8 cellular contexts compared by ENCODE assay signal in genomic region chr12:47715393-47715876, GRCh38. TPM values are rescaled to one million over a fixed set of nuclear protein-coding genes. Genes with fewer than 3 reads are reported as not detected.
DNase-seq lines count a peak whose midpoint lies in the region; ATAC-seq, FAIRE-seq and TF ChIP-seq lines count a peak whose summit lies in the region.

No MANE protein-coding gene starts in this region.

- no peak for TF ChIP-seq POLR2A in ovary (IDR thresholded peaks at IDR 0.05)

- H3K4me2 ChIP-seq in MM.1S (ENCODE audit: low read depth, low read length): no peak overlapping the region

- H3K9me3 ChIP-seq in MM.1S (replicated peaks; ENCODE audit: insufficient read depth, low read length): no peaks in the 10 kb centered on the region
- no peaks in the 10 kb centered on the region for H3K9me3 ChIP-seq in ovary
- H3K9me3 ChIP-seq in tibial artery: no peaks in the 10 kb centered on the region

- no peaks in the 10 kb centered on the region for H3K79me2 ChIP-seq in MM.1S (ENCODE audit: low read length)

- TF ChIP-seq CTCF in D721Med (IDR thresholded peaks at IDR 0.05; ENCODE audit: insufficient read depth, missing control alignments) (peak; percentile 92), MM.1S (IDR thresholded peaks at IDR 0.05; ENCODE audit: low read length) (peak; percentile 72), ovary (IDR thresholded peaks at IDR 0.05) (peak; percentile 60 to 97 (median 89)), tibial artery (IDR thresholded peaks at IDR 0.05) (peak; percentile 72 to 93)

- intact Hi-C loops in ovary (cut with DNase I) (loop anchor here (5.0 to 10.0 kb wide), 4 partner anchors 42 to 122 kb away; partner anchors contain the start of gene RAPGEF3 (in 1 of the 4)), tibial artery (cut with DNase I; ENCODE audit: low total_unique reads) (loop anchor here (5.0 kb wide), 3 partner anchors 37 to 122 kb away; partner anchors contain the start of gene SLC48A1)

- H4K20me1 ChIP-seq in MM.1S (ENCODE audit: insufficient read depth, low read length): no peaks in the 10 kb centered on the region

- 0 to 6% (median 1%) methylated on average over 10 of the region's 10 CpGs for WGBS in ovary, 3 donors

- ATAC-seq in GM21737 (IDR thresholded peaks at IDR 0.05; ENCODE audit: unreplicated experiment): peak; percentile 70

- no peak overlapping the region for H2AFZ ChIP-seq in MM.1S (ENCODE audit: low read length)

- H3K4me1 ChIP-seq in MM.1S (ENCODE audit: low read length) (peaks cover 11% of the 10 kb centered on the region), ovary (ENCODE audit: insufficient read depth) (peaks cover 39% of the 10 kb centered on the region), tibial artery (peaks cover 5 to 39% (median 33%) of the 10 kb centered on the region in 4 donors)

- peak; percentile 68 for DNase-seq in D721Med (ENCODE audit: insufficient read length, low spot score)
- peak; percentile 84 for DNase-seq in MM.1S
- peak; percentile 38 for DNase-seq in SIG-M5 (lab: John Stamatoyannopoulos, UW)
- DNase-seq in activated effector memory CD4-positive, alpha-beta T cell treated with anti-CD3 and anti-CD28 coated beads, Interleukin-2, amount 50 U/mL, for 16 hours: peak; percentile 91
- peak; percentile 80 for DNase-seq in germinal center (ENCODE audit: low spot score)
- peak; percentile 81 to 92 (median 83) for DNase-seq in ovary
- peak; percentile 66 to 87 for DNase-seq in tibial artery

- TF ChIP-seq EP300 in ovary (IDR thresholded peaks at IDR 0.05): no peak

- no peaks in the 10 kb centered on the region for H3K27me3 ChIP-seq in MM.1S (replicated peaks; ENCODE audit: insufficient read depth, low read length)
- H3K27me3 ChIP-seq in ovary: no peaks in the 10 kb centered on the region
- no peaks in the 10 kb centered on the region for H3K27me3 ChIP-seq in tibial artery

- no peak for FAIRE-seq in D721Med (lab: Jason Lieb, UNC)

- H3K27ac ChIP-seq in MM.1S (ENCODE audit: low read length): no peak overlapping the region
- peak overlapping the region; percentile 60 to 84 for H3K27ac ChIP-seq in ovary
- H3K27ac ChIP-seq in tibial artery: peak overlapping the region; percentile 79 to 93

- H3K36me3 ChIP-seq in MM.1S (replicated peaks; ENCODE audit: insufficient read depth, low read length): no peaks in the 10 kb centered on the region
- H3K36me3 ChIP-seq in ovary: no peaks in the 10 kb centered on the region
- no peaks in the 10 kb centered on the region for H3K36me3 ChIP-seq in tibial artery

- H3F3A ChIP-seq in MM.1S (ENCODE audit: insufficient read depth, low read length): no peaks in the 10 kb centered on the region

- H3K9ac ChIP-seq in MM.1S (ENCODE audit: low read length): no peak overlapping the region

- H3K4me3 ChIP-seq in MM.1S (ENCODE audit: low read length) (no peak overlapping the region), ovary (no peak overlapping the region), tibial artery (peak overlapping the region in 1 of 2 donors; percentile 17)

- no peaks in the 10 kb centered on the region for H3K9me2 ChIP-seq in MM.1S (replicated peaks; ENCODE audit: insufficient read depth, low read length)

RNA-seq across cellular contexts. Expression of gene RPAP3, which starts 9.6 kb away (rescaled TPM):
- 10 to 100 TPM; 18.4 to 71.3 (median 41.8) TPM for total RNA-seq in ovary
- 10 to 100 TPM; 15.6 to 18.6 TPM for polyA plus RNA-seq in ovary

RNA-seq across cellular contexts. Expression of gene ENDOU, which starts 9.9 kb away (rescaled TPM):
- 1 to 10 TPM in 5 of 7 donors, under 1 TPM in 2; 0.69 to 3.6 (median 1.3) TPM for total RNA-seq in ovary
- polyA plus RNA-seq in ovary: 1 to 10 TPM; 1.4 to 1.6 TPM

RNA-seq across cellular contexts. Expression of gene RAPGEF3, which starts 43.2 kb away (rescaled TPM):
- 100 to 1,000 TPM in 3 of 7 donors, 10 to 100 TPM in 4; 50.4 to 132 (median 93.5) TPM for total RNA-seq in ovary
- 10 to 100 TPM; 16.9 to 68.4 TPM for polyA plus RNA-seq in ovary

RNA-seq across cellular contexts. Expression of gene SLC48A1, which starts 57.6 kb away (rescaled TPM):
- 100 to 1,000 TPM in 2 of 7 donors, 10 to 100 TPM in 5; 36.7 to 143 (median 98.3) TPM for total RNA-seq in ovary
- 10 to 100 TPM; 24.1 to 41.1 TPM for polyA plus RNA-seq in ovary

Comparison
In these comparisons a context has a peak if more than half of its experiments do, and no peak if none do; other contexts are left out.
1. DNase-seq: peak in every context shown above with its lines; median percentile 91 in activated effector memory CD4-positive, alpha-beta T cell treated with anti-CD3 and anti-CD28 coated beads, Interleukin-2, amount 50 U/mL, for 16 hours; 84 in MM.1S; 83 in ovary; 80 in germinal center; 76 in tibial artery; 68 in D721Med; 38 in SIG-M5.